26 cellular contexts compared by ENCODE assay signal in the genomic region with DNA sequence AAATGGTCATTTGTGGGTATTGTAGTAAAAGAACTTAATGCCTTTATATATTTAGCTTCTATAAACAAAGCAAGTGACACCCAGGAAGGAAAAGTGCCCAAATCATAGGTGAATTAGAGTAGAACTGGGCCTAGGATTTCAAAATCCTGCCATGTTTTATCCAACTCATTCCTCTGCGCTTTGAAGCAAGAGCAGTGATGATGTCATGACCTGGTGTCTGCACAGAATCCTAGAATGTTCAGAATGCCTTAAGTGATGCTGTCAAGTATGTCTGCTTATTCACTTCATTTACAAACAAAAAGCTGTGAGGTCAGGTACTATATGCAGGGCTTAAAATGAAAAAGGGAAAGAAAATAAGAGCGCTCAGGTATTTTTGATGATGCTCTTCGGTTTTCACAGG.
"Had no signal": no experiment of that assay in that cellular context is flagged by ENCODE, and none has a peak within 500 bp of the region (broad histone marks: within the 10 kb centered on the region; RNA-seq: fewer than 3 reads in every experiment).

No MANE protein-coding gene starts in this region.

- H3K4me3 ChIP-seq: left lung, lower lobe of right lung, pancreas, prostate gland, sigmoid colon, spleen, tibial nerve, upper lobe of left lung, vagina had no signal

- DNase-seq: hippocampal formation; kidney; left colon; left lung; lower lobe of right lung; mammary epithelial cell; mesenchymal stem cell; naive thymus-derived CD8-positive, alpha-beta T cell; nucleus accumbens; pancreas; posterior cingulate gyrus; retina; right cardiac atrium; sigmoid colon; small intestine; spleen; stimulated activated CD4-positive, alpha-beta T cell treated with anti-CD3 and anti-CD28 coated beads, Interleukin-4, amount 100 ng/mL, for 4 hours; stimulated activated CD8-positive, alpha-beta memory T cell treated with anti-CD3 and anti-CD28 coated beads, Interleukin-4, amount 100 ng/mL, for 48 hours; stimulated activated naive CD4-positive, alpha-beta T cell treated with Interleukin-2 at 50 U/mL for 16 hours; stimulated activated naive CD8-positive, alpha-beta T cell treated with anti-CD3 and anti-CD28 coated beads, Interleukin-15, amount 100 ng/mL, for 72 hours; substantia nigra; upper lobe of left lung had no signal

- ATAC-seq: left colon; left lung; lower lobe of right lung; naive thymus-derived CD8-positive, alpha-beta T cell; pancreas; right cardiac atrium; stimulated activated memory B cell treated with anti-CD40 and anti-IgM and Interleukin-4, amounts not matched to agents 10 μg/mL and 1 μg/mL and 100 μg/mL, for 72 hours; stimulated activated naive CD8-positive, alpha-beta T cell treated with anti-CD3 and anti-CD28 coated beads, Interleukin-15, amount 100 ng/mL, for 72 hours had no signal
